ENCODE assay signal across 1 cellular context in genomic region chr2:86566828-86567205, GRCh38.
TF ChIP-seq lines count a peak whose summit lies in the region.

No MANE protein-coding gene starts in this region.

TF ChIP-seq in GM23338, 12 proteins besides CTCF, POLR2A, EP300 and RAD21 (continued from another document):
- no peak for TF ChIP-seq ETS1 (IDR thresholded peaks at IDR 0.05)
- no peak for TF ChIP-seq STAT1 (IDR thresholded peaks at IDR 0.05; ENCODE audit: unreplicated experiment)
- no peak for TF ChIP-seq JUNB (IDR thresholded peaks at IDR 0.05; ENCODE audit: unreplicated experiment)
- no peak for TF ChIP-seq POLR2AphosphoS5 (IDR thresholded peaks at IDR 0.05; ENCODE audit: low read depth)
- no peak for TF ChIP-seq REST (IDR thresholded peaks at IDR 0.05; ENCODE audit: unreplicated experiment)
- no peak for TF ChIP-seq NANOG (IDR thresholded peaks at IDR 0.05; ENCODE audit: borderline replicate concordance)
- no peak for TF ChIP-seq EZH2 (IDR thresholded peaks at IDR 0.05; ENCODE audit: low read depth, unreplicated experiment)
